34 cellular contexts compared by ENCODE assay signal in the genomic region with DNA sequence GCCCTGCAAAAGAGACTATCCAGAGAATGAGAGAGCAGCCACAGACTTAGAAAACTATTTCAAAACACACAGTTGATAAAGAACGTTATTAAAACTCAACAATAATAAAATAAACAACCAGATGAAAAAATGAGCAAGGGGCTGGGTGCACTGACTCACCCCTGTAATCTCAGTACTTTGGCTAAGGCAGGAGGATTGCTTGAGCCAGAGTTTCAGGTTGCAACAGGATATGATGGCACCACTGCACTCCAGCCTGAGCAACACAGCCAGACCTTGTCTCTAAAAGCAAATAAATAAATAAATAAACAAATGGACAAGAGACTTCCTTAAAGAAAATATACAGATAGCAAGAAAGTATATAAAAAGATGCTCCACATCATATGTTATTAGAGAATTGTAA.
"Had no signal": no experiment of that assay in that cellular context is flagged by ENCODE, and none has a peak within 500 bp of the region (broad histone marks: within the 10 kb centered on the region; RNA-seq: fewer than 3 reads in every experiment).

No MANE protein-coding gene starts in this region.

- H3K27me3 Mint-ChIP-seq: activated naive CD8-positive, alpha-beta T cell treated with anti-CD3 and anti-CD28 coated beads for 36 hours; naive B cell; progenitor cell of endocrine pancreas had no signal

- H3K36me3 Mint-ChIP-seq: activated naive CD8-positive, alpha-beta T cell treated with anti-CD3 and anti-CD28 coated beads for 36 hours; mesothelial cell of epicardium; naive B cell had no signal

- ATAC-seq: activated CD4-positive, CD25-positive, alpha-beta regulatory T cell treated with anti-CD3 and anti-CD28 coated beads, Interleukin-2, amount 50 U/mL, for 24 hours; gastrocnemius medialis; left colon; right lobe of liver; stimulated activated naive CD8-positive, alpha-beta T cell treated with anti-CD3 and anti-CD28 coated beads, Interleukin-15, Interleukin-2, amounts not matched to agents 100 U/mL and 50 U/mL, for 24 hours had no signal

- H3K4me3 ChIP-seq: adrenal gland, ascending aorta, gastrocnemius medialis, ovary, right lobe of liver, testis, transverse colon had no signal

- H3K9me3 Mint-ChIP-seq: activated T-helper 1 cell treated with anti-CD3 and anti-CD28 coated beads, Interleukin-12 subunit alpha, Interleukin-12 subunit beta, Interleukin-2, Interleukin-4 antibody, amounts not matched to agents 30 ng/mL and 10 ng/mL and 1 ng/mL, durations not matched to agents 14 hours and 24 hours and 36 hours; mesothelial cell of epicardium; nephron progenitor cell had no signal

- H3K36me3 ChIP-seq: adrenal gland, ascending aorta, gastrocnemius medialis, neutrophil, ovary, right lobe of liver, transverse colon, WERI-Rb-1 had no signal

- H3K4me1 Mint-ChIP-seq: activated naive CD8-positive, alpha-beta T cell treated with anti-CD3 and anti-CD28 coated beads for 36 hours; mesothelial cell of epicardium; naive B cell; nephron progenitor cell had no signal

- H3K27me3 ChIP-seq: adrenal gland, ascending aorta, gastrocnemius medialis, neutrophil, ovary, right lobe of liver, testis, transverse colon had no signal

- H3K27ac Mint-ChIP-seq: activated naive CD4-positive, alpha-beta T cell treated with anti-CD3 and anti-CD28 coated beads for 36 hours; activated naive CD8-positive, alpha-beta T cell treated with anti-CD3 and anti-CD28 coated beads for 36 hours; activated T-helper 1 cell treated with anti-CD3 and anti-CD28 coated beads, Interleukin-12 subunit alpha, Interleukin-12 subunit beta, Interleukin-2, Interleukin-4 antibody, amounts not matched to agents 30 ng/mL and 10 ng/mL and 1 ng/mL, durations not matched to agents 14 hours and 24 hours and 36 hours; mesothelial cell of epicardium; nephron progenitor cell; progenitor cell of endocrine pancreas had no signal

- H3K27ac ChIP-seq: adrenal gland, ascending aorta, gastrocnemius medialis, neutrophil, ovary, right lobe of liver, testis, transverse colon, WERI-Rb-1 had no signal

- FAIRE-seq: colon, keratinocyte, TTC549, urothelium cell line had no signal

- H3K4me1 ChIP-seq: adrenal gland, ascending aorta, gastrocnemius medialis, right lobe of liver, testis, transverse colon had no signal

- DNase-seq: activated CD4-positive, alpha-beta T cell treated with anti-CD3 and anti-CD28 coated beads for 48 hours; activated CD4-positive, alpha-beta T cell treated with anti-CD3 and anti-CD28 coated beads, Interleukin-2, amount 50 U/mL, for 48 hours; activated CD8-positive, alpha-beta memory T cell treated with anti-CD3 and anti-CD28 coated beads for 24 hours; activated effector memory CD4-positive, alpha-beta T cell treated with anti-CD3 and anti-CD28 coated beads, Interleukin-2, amount 50 U/mL, for 16 hours; activated naive CD4-positive, alpha-beta T cell treated with anti-CD3 and anti-CD28 coated beads for 36 hours; activated naive CD8-positive, alpha-beta T cell treated with anti-CD3 and anti-CD28 coated beads for 36 hours; activated T-cell treated with anti-CD3 and anti-CD28 coated beads, Interleukin-2, amount 50 U/mL, for 1 hour; adrenal gland; dermis blood vessel endothelial cell; effector CD4-positive, alpha-beta T cell; gastrocnemius medialis; glutamatergic neuron; left colon; naive B cell; nephron progenitor cell; ovary; right lobe of liver; stimulated activated CD4-positive, alpha-beta T cell treated with anti-CD3 and anti-CD28 coated beads, Interleukin-12 subunit alpha, Interleukin-12 subunit beta, amount 100 ng/mL, for 4 hours; stimulated activated CD4-positive, alpha-beta T cell treated with anti-CD3 and anti-CD28 coated beads, Interleukin-4, amount 100 ng/mL, for 1 hour; stimulated activated naive CD8-positive, alpha-beta T cell treated with anti-CD3 and anti-CD28 coated beads, Interleukin-15, Interleukin-2, amounts not matched to agents 100 U/mL and 50 U/mL, for 24 hours; T-helper 9 cell; testis; transverse colon; WERI-Rb-1 had no signal

- H3K9me3 ChIP-seq: adrenal gland, ascending aorta, gastrocnemius medialis, neutrophil, ovary, right lobe of liver, testis, transverse colon had no signal

- H3K4me3 Mint-ChIP-seq: activated naive CD4-positive, alpha-beta T cell treated with anti-CD3 and anti-CD28 coated beads for 36 hours; activated naive CD8-positive, alpha-beta T cell treated with anti-CD3 and anti-CD28 coated beads for 36 hours; activated T-helper 1 cell treated with anti-CD3 and anti-CD28 coated beads, Interleukin-12 subunit alpha, Interleukin-12 subunit beta, Interleukin-2, Interleukin-4 antibody, amounts not matched to agents 30 ng/mL and 10 ng/mL and 1 ng/mL, durations not matched to agents 14 hours and 24 hours and 36 hours; mesothelial cell of epicardium; naive B cell; nephron progenitor cell had no signal
